Comparison of ENCODE assay signal across 1 cellular context in the genomic region with DNA sequence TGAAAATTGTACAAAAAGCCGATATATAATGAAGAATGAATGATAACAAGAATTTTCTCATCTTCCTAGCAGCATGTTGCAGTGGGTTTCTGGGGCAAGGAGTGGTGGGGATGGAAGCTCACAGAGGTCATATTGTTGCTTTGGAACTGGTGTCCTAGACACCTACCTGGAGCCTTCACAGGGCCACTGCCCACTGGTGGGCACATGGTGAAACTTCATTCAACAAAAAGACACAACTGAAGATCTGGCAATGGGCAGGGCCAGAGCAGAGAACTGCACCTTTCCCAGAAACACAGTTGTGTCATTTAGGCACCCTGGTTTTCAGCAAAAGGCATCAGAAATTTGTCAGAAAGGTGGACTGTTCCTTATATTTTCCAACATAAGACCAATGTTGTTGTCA.
TF ChIP-seq lines count a peak whose summit lies in the region.

No MANE protein-coding gene starts in this region.

TF ChIP-seq in H1, 55 proteins besides CTCF, POLR2A, EP300 and RAD21:
- TF ChIP-seq, protein P1, sequence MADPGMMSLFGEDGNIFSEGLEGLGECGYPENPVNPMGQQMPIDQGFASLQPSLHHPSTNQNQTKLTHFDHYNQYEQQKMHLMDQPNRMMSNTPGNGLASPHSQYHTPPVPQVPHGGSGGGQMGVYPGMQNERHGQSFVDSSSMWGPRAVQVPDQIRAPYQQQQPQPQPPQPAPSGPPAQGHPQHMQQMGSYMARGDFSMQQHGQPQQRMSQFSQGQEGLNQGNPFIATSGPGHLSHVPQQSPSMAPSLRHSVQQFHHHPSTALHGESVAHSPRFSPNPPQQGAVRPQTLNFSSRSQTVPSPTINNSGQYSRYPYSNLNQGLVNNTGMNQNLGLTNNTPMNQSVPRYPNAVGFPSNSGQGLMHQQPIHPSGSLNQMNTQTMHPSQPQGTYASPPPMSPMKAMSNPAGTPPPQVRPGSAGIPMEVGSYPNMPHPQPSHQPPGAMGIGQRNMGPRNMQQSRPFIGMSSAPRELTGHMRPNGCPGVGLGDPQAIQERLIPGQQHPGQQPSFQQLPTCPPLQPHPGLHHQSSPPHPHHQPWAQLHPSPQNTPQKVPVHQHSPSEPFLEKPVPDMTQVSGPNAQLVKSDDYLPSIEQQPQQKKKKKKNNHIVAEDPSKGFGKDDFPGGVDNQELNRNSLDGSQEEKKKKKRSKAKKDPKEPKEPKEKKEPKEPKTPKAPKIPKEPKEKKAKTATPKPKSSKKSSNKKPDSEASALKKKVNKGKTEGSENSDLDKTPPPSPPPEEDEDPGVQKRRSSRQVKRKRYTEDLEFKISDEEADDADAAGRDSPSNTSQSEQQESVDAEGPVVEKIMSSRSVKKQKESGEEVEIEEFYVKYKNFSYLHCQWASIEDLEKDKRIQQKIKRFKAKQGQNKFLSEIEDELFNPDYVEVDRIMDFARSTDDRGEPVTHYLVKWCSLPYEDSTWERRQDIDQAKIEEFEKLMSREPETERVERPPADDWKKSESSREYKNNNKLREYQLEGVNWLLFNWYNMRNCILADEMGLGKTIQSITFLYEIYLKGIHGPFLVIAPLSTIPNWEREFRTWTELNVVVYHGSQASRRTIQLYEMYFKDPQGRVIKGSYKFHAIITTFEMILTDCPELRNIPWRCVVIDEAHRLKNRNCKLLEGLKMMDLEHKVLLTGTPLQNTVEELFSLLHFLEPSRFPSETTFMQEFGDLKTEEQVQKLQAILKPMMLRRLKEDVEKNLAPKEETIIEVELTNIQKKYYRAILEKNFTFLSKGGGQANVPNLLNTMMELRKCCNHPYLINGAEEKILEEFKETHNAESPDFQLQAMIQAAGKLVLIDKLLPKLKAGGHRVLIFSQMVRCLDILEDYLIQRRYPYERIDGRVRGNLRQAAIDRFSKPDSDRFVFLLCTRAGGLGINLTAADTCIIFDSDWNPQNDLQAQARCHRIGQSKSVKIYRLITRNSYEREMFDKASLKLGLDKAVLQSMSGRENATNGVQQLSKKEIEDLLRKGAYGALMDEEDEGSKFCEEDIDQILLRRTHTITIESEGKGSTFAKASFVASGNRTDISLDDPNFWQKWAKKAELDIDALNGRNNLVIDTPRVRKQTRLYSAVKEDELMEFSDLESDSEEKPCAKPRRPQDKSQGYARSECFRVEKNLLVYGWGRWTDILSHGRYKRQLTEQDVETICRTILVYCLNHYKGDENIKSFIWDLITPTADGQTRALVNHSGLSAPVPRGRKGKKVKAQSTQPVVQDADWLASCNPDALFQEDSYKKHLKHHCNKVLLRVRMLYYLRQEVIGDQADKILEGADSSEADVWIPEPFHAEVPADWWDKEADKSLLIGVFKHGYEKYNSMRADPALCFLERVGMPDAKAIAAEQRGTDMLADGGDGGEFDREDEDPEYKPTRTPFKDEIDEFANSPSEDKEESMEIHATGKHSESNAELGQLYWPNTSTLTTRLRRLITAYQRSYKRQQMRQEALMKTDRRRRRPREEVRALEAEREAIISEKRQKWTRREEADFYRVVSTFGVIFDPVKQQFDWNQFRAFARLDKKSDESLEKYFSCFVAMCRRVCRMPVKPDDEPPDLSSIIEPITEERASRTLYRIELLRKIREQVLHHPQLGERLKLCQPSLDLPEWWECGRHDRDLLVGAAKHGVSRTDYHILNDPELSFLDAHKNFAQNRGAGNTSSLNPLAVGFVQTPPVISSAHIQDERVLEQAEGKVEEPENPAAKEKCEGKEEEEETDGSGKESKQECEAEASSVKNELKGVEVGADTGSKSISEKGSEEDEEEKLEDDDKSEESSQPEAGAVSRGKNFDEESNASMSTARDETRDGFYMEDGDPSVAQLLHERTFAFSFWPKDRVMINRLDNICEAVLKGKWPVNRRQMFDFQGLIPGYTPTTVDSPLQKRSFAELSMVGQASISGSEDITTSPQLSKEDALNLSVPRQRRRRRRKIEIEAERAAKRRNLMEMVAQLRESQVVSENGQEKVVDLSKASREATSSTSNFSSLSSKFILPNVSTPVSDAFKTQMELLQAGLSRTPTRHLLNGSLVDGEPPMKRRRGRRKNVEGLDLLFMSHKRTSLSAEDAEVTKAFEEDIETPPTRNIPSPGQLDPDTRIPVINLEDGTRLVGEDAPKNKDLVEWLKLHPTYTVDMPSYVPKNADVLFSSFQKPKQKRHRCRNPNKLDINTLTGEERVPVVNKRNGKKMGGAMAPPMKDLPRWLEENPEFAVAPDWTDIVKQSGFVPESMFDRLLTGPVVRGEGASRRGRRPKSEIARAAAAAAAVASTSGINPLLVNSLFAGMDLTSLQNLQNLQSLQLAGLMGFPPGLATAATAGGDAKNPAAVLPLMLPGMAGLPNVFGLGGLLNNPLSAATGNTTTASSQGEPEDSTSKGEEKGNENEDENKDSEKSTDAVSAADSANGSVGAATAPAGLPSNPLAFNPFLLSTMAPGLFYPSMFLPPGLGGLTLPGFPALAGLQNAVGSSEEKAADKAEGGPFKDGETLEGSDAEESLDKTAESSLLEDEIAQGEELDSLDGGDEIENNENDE (IDR thresholded peaks at IDR 0.05; ENCODE audit: insufficient replicate concordance, low read length): no peak
- TF ChIP-seq RNF2 (IDR thresholded peaks at IDR 0.05; ENCODE audit: borderline replicate concordance, low read depth, low read length, missing control alignments, poor library complexity, severe bottlenecking) (no peak), EGR1 (IDR thresholded peaks at IDR 0.05; ENCODE audit: borderline replicate concordance, low read depth, low read length) (no peak)
TF ChIP-seq in H1: peak in this region for 0.
